In genomic region chr16:85746431-85747227, GRCh38 we compare ENCODE assay signal across 11 cellular contexts. TPM values are rescaled to one million over a fixed set of nuclear protein-coding genes. Genes with fewer than 3 reads are reported as not detected.
DNase-seq lines count a peak whose midpoint lies in the region; ATAC-seq and TF ChIP-seq lines count a peak whose summit lies in the region.
"Had no signal": no experiment of that assay in that cellular context is flagged by ENCODE, and none has a peak within 500 bp of the region (broad histone marks: within the 10 kb centered on the region; RNA-seq: fewer than 3 reads in every experiment).

No MANE protein-coding gene starts in this region.

- intact Hi-C loops in esophagus muscularis mucosa (cut with DNase I) (no loop called here), stomach (cut with DNase I; ENCODE audit: low total_unique reads) (no loop called here)
- intact Hi-C loops in CD4-positive, alpha-beta memory T cell (cut with micrococcal nuclease), result no loop called here

- H3K36me3 Mint-ChIP-seq in stimulated activated naive B cell treated with anti-CD40 and anti-IgM and Interleukin-4, amounts not matched to agents 10 μg/mL and 1 μg/mL and 100 μg/mL, for 72 hours, result peaks cover 0 to 7% of the 10 kb centered on the region in 2 donors
- no peaks in the 10 kb centered on the region for H3K36me3 Mint-ChIP-seq in CD4-positive, alpha-beta memory T cell

- CTCF ChIA-PET in CD4-positive, alpha-beta memory T cell (lab: Charles Lee; ENCODE audit: partially characterized antibody), result interaction anchor here (1.6 kb wide), 1 partner anchor 13 kb away, joined by 3 read pairs; no protein-coding TSS in a partner anchor

- peak; percentile 37 to 52 for ATAC-seq in stimulated activated naive B cell treated with anti-CD40 and anti-IgM and Interleukin-4, amounts not matched to agents 10 μg/mL and 1 μg/mL and 100 μg/mL, for 72 hours (replicated peaks)

- no peak for TF ChIP-seq RAD21 in Ishikawa (IDR thresholded peaks at IDR 0.05; ENCODE audit: low read depth)

- TF ChIP-seq EP300 in Ishikawa (IDR thresholded peaks at IDR 0.05; ENCODE audit: borderline replicate concordance) (peak; percentile 93), esophagus muscularis mucosa (IDR thresholded peaks at IDR 0.05) (no peak), stomach (IDR thresholded peaks at IDR 0.05) (no peak)

- no peak overlapping the region for H3K4me3 Mint-ChIP-seq in stimulated activated naive B cell treated with anti-CD40 and anti-IgM and Interleukin-4, amounts not matched to agents 10 μg/mL and 1 μg/mL and 100 μg/mL, for 72 hours
- H3K4me3 Mint-ChIP-seq in CD4-positive, alpha-beta memory T cell, result no peak overlapping the region

- WGBS in esophagus, 2 donors, result 59 to 66% methylated on average over 14 of the region's 14 CpGs
- 86% methylated on average over 14 of the region's 14 CpGs for WGBS in esophagus muscularis mucosa
- 68 to 83% (median 77%) methylated on average over 14 of the region's 14 CpGs for WGBS in stomach, 5 donors

- TF ChIP-seq POLR2A in esophagus muscularis mucosa (IDR thresholded peaks at IDR 0.05; ENCODE audit: low read depth), result no peak
- no peak for TF ChIP-seq POLR2A in stomach (IDR thresholded peaks at IDR 0.05)

- H3K4me1 ChIP-seq in esophagus (ENCODE audit: control insufficient read depth in 2 of 2, insufficient read depth in 2 of 2, low read length in 1 of 2), result peaks cover 3 to 20% of the 10 kb centered on the region in 2 donors
- peaks cover 19 to 22% (median 20%) of the 10 kb centered on the region in 4 donors for H3K4me1 ChIP-seq in esophagus muscularis mucosa
- H3K4me1 ChIP-seq in CD4-positive, alpha-beta memory T cell (ENCODE audit: insufficient read depth, low read length), result no peaks in the 10 kb centered on the region
- peaks cover 20 to 21% (median 20%) of the 10 kb centered on the region in 4 donors for H3K4me1 ChIP-seq in stomach

- H3K27me3 ChIP-seq in esophagus (ENCODE audit: control insufficient read depth in 1 of 2, insufficient read depth in 2 of 2, low read length in 2 of 2), result no peaks in the 10 kb centered on the region
- H3K27me3 ChIP-seq in esophagus muscularis mucosa, result no peaks in the 10 kb centered on the region
- peaks cover 3% of the 10 kb centered on the region for H3K27me3 ChIP-seq in CD4-positive, alpha-beta memory T cell (ENCODE audit: insufficient read depth, low read length)
- peaks cover 0 to 14% (median 7%) of the 10 kb centered on the region in 3 donors for H3K27me3 ChIP-seq in stomach

- H3K27ac Mint-ChIP-seq in stimulated activated naive B cell treated with anti-CD40 and anti-IgM and Interleukin-4, amounts not matched to agents 10 μg/mL and 1 μg/mL and 100 μg/mL, for 72 hours, result no peak overlapping the region
- H3K27ac Mint-ChIP-seq in CD4-positive, alpha-beta memory T cell, result no peak overlapping the region

- peak overlapping the region; percentile 87 to 90 for H3K27ac ChIP-seq in esophagus (ENCODE audit: low read depth in 2 of 2, low read length in 1 of 2)
- no peak overlapping the region for H3K27ac ChIP-seq in esophagus muscularis mucosa (replicated peaks in 1 of 4)
- H3K27ac ChIP-seq in CD4-positive, alpha-beta memory T cell (ENCODE audit: low read depth, low read length), result no peak overlapping the region
- H3K27ac ChIP-seq in stomach, result peak overlapping the region in 1 of 5 donors; percentile 23

- TF ChIP-seq CTCF in GM13977 (IDR thresholded peaks at IDR 0.05; ENCODE audit: extremely low read depth, insufficient read depth, missing control alignments), result no peak
- TF ChIP-seq CTCF in esophagus muscularis mucosa (IDR thresholded peaks at IDR 0.05), result no peak
- no peak for TF ChIP-seq CTCF in stomach (IDR thresholded peaks at IDR 0.05)

- peak; percentile 67 for DNase-seq in GM13977 (ENCODE audit: low spot score)
- peak; percentile 36 for DNase-seq in stimulated activated naive B cell treated with anti-CD40 and anti-IgM and Interleukin-4, amounts not matched to agents 10 μg/mL and 1 μg/mL and 100 μg/mL, for 72 hours
- no peak for DNase-seq in esophagus muscularis mucosa (ENCODE audit: extremely low spot score)
- no peak for DNase-seq in NCI-H2107 (lab: John Stamatoyannopoulos, UW)
- no peak for DNase-seq in CD4-positive, alpha-beta memory T cell
- DNase-seq in stomach, result no peak
- DNase-seq: activated CD4-positive, alpha-beta T cell treated with anti-CD3 and anti-CD28 coated beads, Interleukin-2, amount 50 U/mL, for 48 hours; NCI-H2029 treated with DMSO at 0.1 percent for 48 hours; Right ventricle myocardium superior had no signal

- H3K4me3 ChIP-seq in esophagus (ENCODE audit: low read depth in 1 of 2, low read length in 2 of 2) (no peak overlapping the region), esophagus muscularis mucosa (no peak overlapping the region), stomach (no peak overlapping the region)
- H3K4me3 ChIP-seq in CD4-positive, alpha-beta memory T cell (ENCODE audit: low read length in 2 of 2), result no peak overlapping the region

- H3K36me3 ChIP-seq in esophagus (ENCODE audit: control insufficient read depth in 2 of 2, insufficient read depth in 2 of 2, low read length in 1 of 2) (no peaks in the 10 kb centered on the region), esophagus muscularis mucosa (no peaks in the 10 kb centered on the region), stomach (no peaks in the 10 kb centered on the region)
- H3K36me3 ChIP-seq in CD4-positive, alpha-beta memory T cell (ENCODE audit: insufficient read depth, low read length), result no peaks in the 10 kb centered on the region

- in situ Hi-C loops in GM13977 (cut with MboI; ENCODE audit: low pct_unique_long_range_greater_than_20kb, low sequenced_read_pairs, unreplicated experiment), result no loop called here

- peaks cover 31 to 49% of the 10 kb centered on the region in 2 donors for H3K4me1 Mint-ChIP-seq in stimulated activated naive B cell treated with anti-CD40 and anti-IgM and Interleukin-4, amounts not matched to agents 10 μg/mL and 1 μg/mL and 100 μg/mL, for 72 hours
- peaks cover 1 to 5% (median 4%) of the 10 kb centered on the region in 4 donors for H3K4me1 Mint-ChIP-seq in CD4-positive, alpha-beta memory T cell

- no peaks in the 10 kb centered on the region for H3K27me3 Mint-ChIP-seq in stimulated activated naive B cell treated with anti-CD40 and anti-IgM and Interleukin-4, amounts not matched to agents 10 μg/mL and 1 μg/mL and 100 μg/mL, for 72 hours
- H3K27me3 Mint-ChIP-seq in CD4-positive, alpha-beta memory T cell, result peaks cover 6 to 14% of the 10 kb centered on the region in 2 donors

- H3K9me3 ChIP-seq in esophagus (ENCODE audit: control insufficient read depth in 2 of 2, insufficient read depth in 1 of 2, low read depth in 1 of 2, low read length in 1 of 2) (no peaks in the 10 kb centered on the region), esophagus muscularis mucosa (no peaks in the 10 kb centered on the region), stomach (no peaks in the 10 kb centered on the region)
- H3K9me3 ChIP-seq in CD4-positive, alpha-beta memory T cell (ENCODE audit: control insufficient read depth in 1 of 2, low read length in 2 of 2), result no peaks in the 10 kb centered on the region

- H3K9me3 Mint-ChIP-seq in stimulated activated naive B cell treated with anti-CD40 and anti-IgM and Interleukin-4, amounts not matched to agents 10 μg/mL and 1 μg/mL and 100 μg/mL, for 72 hours, result no peaks in the 10 kb centered on the region
- no peaks in the 10 kb centered on the region for H3K9me3 Mint-ChIP-seq in CD4-positive, alpha-beta memory T cell

- POLR2A ChIA-PET in CD4-positive, alpha-beta memory T cell (lab: Charles Lee; ENCODE audit: partially characterized antibody), result no interaction called here

TF ChIP-seq in Ishikawa, 13 proteins besides CTCF, POLR2A, EP300 and RAD21 (continues in another document):
- TF ChIP-seq CREB1 (IDR thresholded peaks at IDR 0.05; ENCODE audit: low read depth) (no peak), CEBPB (IDR thresholded peaks at IDR 0.05) (peak; percentile 89), EGR1 (IDR thresholded peaks at IDR 0.05) (no peak), FOXM1 (IDR thresholded peaks at IDR 0.05; ENCODE audit: borderline replicate concordance, low read depth) (peak; percentile 81), TAF1 (IDR thresholded peaks at IDR 0.05; ENCODE audit: low read depth) (no peak), TEAD4 (IDR thresholded peaks at IDR 0.05) (peak; percentile 91), USF1 (IDR thresholded peaks at IDR 0.05) (no peak), ZBTB7A (IDR thresholded peaks at IDR 0.05; ENCODE audit: low read depth) (peak; percentile 100), NFIC (IDR thresholded peaks at IDR 0.05) (peak; percentile 98)

RNA-seq across cellular contexts. Expression of gene C16orf74, which starts 4.3 kb away (rescaled TPM):
- polyA plus RNA-seq in esophagus (10 to 100 TPM in 1 of 2 donors, 1 to 10 TPM in 1; 9.7 to 19.0 TPM), stomach (10 to 100 TPM in 1 of 3 donors, 1 to 10 TPM in 1, not detected in 1; 4.6 to 12.4 TPM)
- total RNA-seq in esophagus muscularis mucosa (1 to 10 TPM in 1 of 4 donors, under 1 TPM in 2, not detected in 1; 0.83 to 2.4 (median 0.83) TPM), stomach (10 to 100 TPM in 1 of 5 donors, 1 to 10 TPM in 2, not detected in 2; 1.1 to 24.9 (median 2.9) TPM)
- 10 to 100 TPM; 11.7 to 13.6 TPM for total RNA-seq in CD4-positive, alpha-beta memory T cell
- 10 to 100 TPM; 15.0 to 16.5 TPM for polyA plus RNA-seq in CD4-positive, alpha-beta memory T cell

RNA-seq across cellular contexts. Expression of gene EMC8, which starts 52.7 kb away (rescaled TPM):
- polyA plus RNA-seq in esophagus, result 10 to 100 TPM in 1 of 2 donors, 1 to 10 TPM in 1; 6.2 to 15.1 TPM
- 10 to 100 TPM; 26.0 to 41.3 (median 27.6) TPM for total RNA-seq in esophagus muscularis mucosa
- total RNA-seq in CD4-positive, alpha-beta memory T cell, result 10 to 100 TPM; 22.7 to 22.8 TPM
- polyA plus RNA-seq in CD4-positive, alpha-beta memory T cell, result 10 to 100 TPM; 22.1 to 22.7 TPM
- 10 to 100 TPM in 4 of 5 donors, 1 to 10 TPM in 1; 1.8 to 38.8 (median 20.0) TPM for total RNA-seq in stomach
- 10 to 100 TPM; 10.5 to 18.0 (median 11.3) TPM for polyA plus RNA-seq in stomach

RNA-seq across cellular contexts. Expression of gene COX4I1, which starts 52.9 kb away (rescaled TPM):
- polyA plus RNA-seq in esophagus (1,000 to 10,000 TPM in 1 of 2 donors, 100 to 1,000 TPM in 1; 884 to 1,078 TPM), stomach (1,000 to 10,000 TPM; 1,255 to 1,368 (median 1,353) TPM)
- total RNA-seq in esophagus muscularis mucosa (100 to 1,000 TPM; 555 to 640 (median 575) TPM), stomach (100 to 1,000 TPM in 4 of 5 donors, 10 to 100 TPM in 1; 57.2 to 703 (median 434) TPM)
- 100 to 1,000 TPM; 490 to 521 TPM for total RNA-seq in CD4-positive, alpha-beta memory T cell
- polyA plus RNA-seq in CD4-positive, alpha-beta memory T cell, result 1,000 to 10,000 TPM in 1 of 2 donors, 100 to 1,000 TPM in 1; 904 to 1,127 TPM

RNA-seq across cellular contexts. Expression of gene GINS2, which starts 57.9 kb away (rescaled TPM):
- 1 to 10 TPM; 3.2 to 6.6 TPM for polyA plus RNA-seq in esophagus
- total RNA-seq in esophagus muscularis mucosa, result under 1 TPM in 2 of 4 donors, not detected in 2; 0.17 to 0.84 TPM
- total RNA-seq in CD4-positive, alpha-beta memory T cell, result 1 to 10 TPM; 1.2 to 1.4 TPM
- polyA plus RNA-seq in CD4-positive, alpha-beta memory T cell, result 1 to 10 TPM in 1 of 2 donors, under 1 TPM in 1; 0.55 to 1.3 TPM
- total RNA-seq in stomach, result 1 to 10 TPM in 3 of 5 donors, under 1 TPM in 1, not detected in 1; 0.87 to 2.0 (median 1.9) TPM
- 1 to 10 TPM; 1.5 to 3.6 (median 2.9) TPM for polyA plus RNA-seq in stomach

Comparison
In these comparisons a context has a peak if more than half of its experiments do, and no peak if none do; other contexts are left out.
1. DNase-seq: peak in GM13977 (single experiment) and stimulated activated naive B cell treated with anti-CD40 and anti-IgM and Interleukin-4, amounts not matched to agents 10 μg/mL and 1 μg/mL and 100 μg/mL, for 72 hours (single experiment); none in esophagus muscularis mucosa (single experiment), NCI-H2107 (single experiment), CD4-positive, alpha-beta memory T cell (0 of 5) and stomach (single experiment).
2. H3K27ac ChIP-seq: peak in esophagus (2 of 2); none in esophagus muscularis mucosa (0 of 4) and CD4-positive, alpha-beta memory T cell (single experiment).